ENCODE assay signal across 10 cellular contexts in the genomic region with DNA sequence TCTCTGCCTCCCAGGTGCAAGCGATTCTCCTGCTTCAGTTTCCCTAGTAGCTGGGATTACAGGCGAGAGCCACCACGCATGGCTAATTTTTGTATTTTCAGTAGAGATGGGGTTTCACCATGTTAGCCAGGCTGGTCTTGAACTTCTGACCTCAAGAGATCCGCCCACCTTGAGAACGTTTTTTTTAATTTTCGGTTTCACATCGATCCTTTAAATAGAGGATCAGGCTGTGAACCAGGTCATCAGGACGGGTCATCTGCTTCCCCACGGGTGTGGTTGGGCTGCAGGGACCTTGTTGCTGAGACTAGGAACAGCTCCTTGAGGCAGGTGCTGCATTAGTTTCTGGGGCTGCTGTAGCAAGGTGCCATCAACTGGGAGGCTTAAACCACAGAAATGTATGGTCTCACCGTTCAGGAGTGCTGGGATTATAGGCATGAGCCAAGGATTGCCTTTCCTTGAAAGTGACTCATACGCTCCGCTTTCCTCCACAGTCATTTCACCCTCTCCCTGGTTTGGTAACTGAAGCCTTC.
A peak's percentile ranks its signal among the peaks of the same experiment; 100 is the strongest.
DNase-seq lines count a peak whose midpoint lies in the region; ATAC-seq lines count a peak whose summit lies in the region.
"Had no signal": no experiment of that assay in that cellular context is flagged by ENCODE, and none has a peak within 500 bp of the region (broad histone marks: within the 10 kb centered on the region; RNA-seq: fewer than 3 reads in every experiment).

No MANE protein-coding gene starts in this region.

- peak; percentile 90 for DNase-seq in astrocyte of the hippocampus (ENCODE audit: low read depth, low spot score)
- DNase-seq in stromal cell of bone marrow (ENCODE audit: low read depth), result peak; percentile 38
- no peak for DNase-seq in amniotic stem cell (lab: John Stamatoyannopoulos, UW)
- DNase-seq: activated naive CD4-positive, alpha-beta T cell treated with anti-CD3 and anti-CD28 coated beads, Interleukin-2, amount 50 U/mL, for 16 hours; NCI-H1092; T-cell had no signal

- peak; percentile 84 for ATAC-seq in GM19395 (IDR thresholded peaks at IDR 0.05; ENCODE audit: unreplicated experiment)
- ATAC-seq in HG03175 (IDR thresholded peaks at IDR 0.05; ENCODE audit: unreplicated experiment), result peak; percentile 79
- no peak for ATAC-seq in GM21515 (IDR thresholded peaks at IDR 0.05; ENCODE audit: unreplicated experiment)
- ATAC-seq in GM18858 (IDR thresholded peaks at IDR 0.05; ENCODE audit: unreplicated experiment), result no peak
- ATAC-seq: T-cell had no signal

Comparison
In these comparisons a context has a peak if more than half of its experiments do, and no peak if none do; other contexts are left out.
1. ATAC-seq: peak in GM19395 (single experiment) and HG03175 (single experiment); none in GM21515 (single experiment) and GM18858 (single experiment).